ENCODE assay signal across 16 cellular contexts in the genomic region with DNA sequence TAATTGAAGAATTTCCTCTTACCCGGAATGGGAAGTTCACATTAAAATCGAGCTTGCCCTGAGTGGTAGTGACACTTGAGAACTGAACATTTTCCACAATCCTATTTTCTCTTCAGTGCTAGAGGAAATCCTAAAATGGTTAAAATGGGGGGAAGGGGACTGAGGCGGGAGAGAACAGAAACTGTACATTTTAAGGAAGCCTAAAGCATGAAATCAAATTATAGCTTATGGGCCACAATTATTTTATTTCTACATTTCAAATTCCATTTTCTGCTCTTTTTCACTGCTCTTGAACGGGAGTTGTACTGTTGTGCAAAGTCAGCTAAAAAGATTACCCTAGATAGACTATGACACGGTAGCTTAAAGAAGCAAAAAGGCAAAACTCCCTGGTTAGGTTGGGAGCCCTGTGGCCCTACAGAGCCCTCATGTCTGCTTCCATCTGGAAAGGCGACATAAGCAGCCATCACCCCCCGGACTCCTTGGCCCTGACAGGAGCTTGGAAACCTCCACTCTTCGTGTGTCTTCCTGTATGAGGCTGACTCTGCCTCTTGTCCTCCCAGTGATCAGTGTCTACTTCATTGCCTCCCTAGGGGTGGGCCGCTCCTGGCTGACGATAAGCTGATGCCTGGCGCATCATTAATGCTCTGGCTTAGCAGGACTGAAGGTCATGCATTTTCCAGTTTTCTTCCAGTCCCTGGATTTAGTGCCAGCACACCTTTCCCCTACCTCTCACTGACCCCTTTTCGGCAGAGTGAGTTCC.
"Had no signal": no experiment of that assay in that cellular context is flagged by ENCODE, and none has a peak within 500 bp of the region (broad histone marks: within the 10 kb centered on the region; RNA-seq: fewer than 3 reads in every experiment).

No MANE protein-coding gene starts in this region.

- H3K27me3 Mint-ChIP-seq: activated naive CD8-positive, alpha-beta T cell; stimulated activated naive CD8-positive, alpha-beta T cell treated with anti-CD3 and anti-CD28 coated beads, Interleukin-15, Interleukin-2, amounts not matched to agents 100 ng/mL and 50 ng/mL, for 24 hours had no signal

- FAIRE-seq: pancreas, urothelium cell line had no signal

- H3K36me3 ChIP-seq: esophagus squamous epithelium, left ventricle myocardium inferior, pancreas had no signal

- H3K4me3 Mint-ChIP-seq: activated naive CD8-positive, alpha-beta T cell; activated T-cell treated with anti-CD3 and anti-CD28 coated beads, Interleukin-2, amount 50 U/mL, for 4 hours; neural crest cell; stimulated activated naive CD8-positive, alpha-beta T cell treated with anti-CD3 and anti-CD28 coated beads, Interleukin-15, Interleukin-2, amounts not matched to agents 100 ng/mL and 50 ng/mL, for 24 hours had no signal

- H3K9me3 Mint-ChIP-seq: activated T-cell treated with anti-CD3 and anti-CD28 coated beads, Interleukin-2, amount 50 U/mL, for 4 hours; neural crest cell; stimulated activated naive CD8-positive, alpha-beta T cell treated with anti-CD3 and anti-CD28 coated beads, Interleukin-15, Interleukin-2, amounts not matched to agents 100 ng/mL and 50 ng/mL, for 24 hours had no signal

- DNase-seq: activated CD4-positive, alpha-beta T cell treated with anti-CD3 and anti-CD28 coated beads, Interleukin-2, amount 50 U/mL, for 48 hours; activated CD4-positive, CD25-positive, alpha-beta regulatory T cell treated with anti-CD3 and anti-CD28 coated beads, Interleukin-2, amount 50 U/mL, for 72 hours; activated effector memory CD4-positive, alpha-beta T cell treated with anti-CD3 and anti-CD28 coated beads, Interleukin-2, amount 50 U/mL, for 16 hours; activated T-cell treated with anti-CD3 and anti-CD28 coated beads, Interleukin-2, amount 50 U/mL, for 4 hours; esophagus squamous epithelium; foreskin fibroblast; left ventricle myocardium inferior; mesenchymal stem cell; pancreas; stimulated activated CD4-positive, alpha-beta T cell treated with anti-CD3 and anti-CD28 coated beads, Interleukin-4, amount 100 ng/mL, for 1 hour; stimulated activated CD8-positive, alpha-beta memory T cell treated with anti-CD3 and anti-CD28 coated beads, Interleukin-4, amount 100 ng/mL, for 48 hours; testis had no signal

- H3K27ac Mint-ChIP-seq: activated naive CD8-positive, alpha-beta T cell; stimulated activated naive CD8-positive, alpha-beta T cell treated with anti-CD3 and anti-CD28 coated beads, Interleukin-15, Interleukin-2, amounts not matched to agents 100 ng/mL and 50 ng/mL, for 24 hours had no signal

- H3K36me3 Mint-ChIP-seq: activated naive CD8-positive, alpha-beta T cell had no signal

- H3K27me3 ChIP-seq: esophagus squamous epithelium, pancreas, testis had no signal

- H3K9me3 ChIP-seq: esophagus squamous epithelium, left ventricle myocardium inferior, pancreas, testis had no signal

- H3K4me1 ChIP-seq: pancreas had no signal

- H3K4me3 ChIP-seq: esophagus squamous epithelium, left ventricle myocardium inferior, pancreas, testis had no signal

- H3K27ac ChIP-seq: esophagus squamous epithelium, left ventricle myocardium inferior, pancreas, testis had no signal

- ATAC-seq: activated T-cell treated with anti-CD3 and anti-CD28 coated beads, Interleukin-2, amount 50 U/mL, for 4 hours; pancreas had no signal
